Comparison of ENCODE assay signal across 12 cellular contexts in the genomic region with DNA sequence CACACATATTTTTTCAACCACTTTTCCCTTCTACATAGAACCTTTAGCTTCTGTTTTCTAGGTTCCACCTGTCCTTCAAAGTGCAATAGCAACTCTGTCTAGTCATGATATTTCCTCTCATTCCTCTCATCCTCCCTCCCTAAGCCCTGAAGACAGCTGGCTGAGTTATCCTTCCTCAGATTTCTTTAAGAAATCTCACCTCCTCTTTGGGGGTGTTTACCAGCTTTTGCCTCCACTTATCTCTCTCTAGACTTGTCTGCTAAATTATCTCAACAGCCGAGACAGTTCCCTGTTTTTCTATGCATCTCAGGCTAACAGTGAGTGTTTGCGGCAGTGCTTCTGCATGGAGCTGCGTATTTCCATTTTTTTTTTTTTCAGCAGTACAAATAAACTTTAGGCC. TPM values are rescaled to one million over a fixed set of nuclear protein-coding genes. Genes with fewer than 3 reads are reported as not detected.
DNase-seq lines count a peak whose midpoint lies in the region; ATAC-seq and TF ChIP-seq lines count a peak whose summit lies in the region.
"Had no signal": no experiment of that assay in that cellular context is flagged by ENCODE, and none has a peak within 500 bp of the region (broad histone marks: within the 10 kb centered on the region; RNA-seq: fewer than 3 reads in every experiment).

No MANE protein-coding gene starts in this region.

- no peaks in the 10 kb centered on the region for H3K4me1 Mint-ChIP-seq in activated naive CD4-positive, alpha-beta T cell treated with anti-CD3 and anti-CD28 coated beads, Interleukin-2, amount 10 ng/mL, durations not matched to agents 7 days and 5 days
- H3K4me1 Mint-ChIP-seq in activated T-helper 1 cell treated with anti-CD3 and anti-CD28 coated beads, Interleukin-12 subunit alpha, Interleukin-12 subunit beta, Interleukin-2, Interleukin-4 antibody, amounts not matched to agents 30 ng/mL and 10 ng/mL and 1 ng/mL, durations not matched to agents 14 hours and 24 hours and 36 hours (ENCODE audit: low read depth), result peaks cover 26% of the 10 kb centered on the region

- H3K9me3 ChIP-seq in IMR-90 (ENCODE audit: control insufficient read depth, insufficient read depth, low read length), result no peaks in the 10 kb centered on the region
- no peaks in the 10 kb centered on the region for H3K9me3 ChIP-seq in osteoblast (ENCODE audit: low read depth, low read length)
- H3K9me3 ChIP-seq: spleen had no signal

- H3K79me2 ChIP-seq in osteoblast (ENCODE audit: insufficient read depth, low read length), result no peaks in the 10 kb centered on the region

- H4K8ac ChIP-seq in IMR-90 (ENCODE audit: low read depth in 2 of 2, low read length in 2 of 2), result 0 out of 4 replicates have a peak overlapping the region, but pooled peaks of 1 of the 2 experiments have one; percentile 48

- H3K23ac ChIP-seq in IMR-90 (ENCODE audit: low read depth, low read length), result no peak overlapping the region; the same call in 1 of the 2 replicates

- no peak for TF ChIP-seq CTCF in IMR-90 (conservative IDR thresholded peaks at IDR 0.05; ENCODE audit: low read depth, low read length)
- no peak for TF ChIP-seq CTCF in osteoblast (IDR thresholded peaks at IDR 0.05; ENCODE audit: extremely low read depth, low read depth, low read length)

- DNase-seq in activated naive CD4-positive, alpha-beta T cell treated with anti-CD3 and anti-CD28 coated beads, Interleukin-2, amount 10 ng/mL, durations not matched to agents 7 days and 5 days, result no peak
- DNase-seq in activated naive CD4-positive, alpha-beta T cell treated with Interleukin-2 at 50 U/mL for 16 hours, result no peak
- DNase-seq in IMR-90, result no peak
- no peak for DNase-seq in activated T-helper 1 cell treated with anti-CD3 and anti-CD28 coated beads, Interleukin-12 subunit alpha, Interleukin-12 subunit beta, Interleukin-2, Interleukin-4 antibody, amounts not matched to agents 30 ng/mL and 10 ng/mL and 1 ng/mL, durations not matched to agents 14 hours and 24 hours and 36 hours (ENCODE audit: low spot score)
- no peak for DNase-seq in osteoblast (ENCODE audit: insufficient read length, low spot score, missing footprints)
- DNase-seq in NCI-H1930 (lab: John Stamatoyannopoulos, UW), result no peak
- no peak for DNase-seq in mucosa of gallbladder (ENCODE audit: low spot score)
- DNase-seq: activated effector memory CD4-positive, alpha-beta T cell treated with Interleukin-2 at 50 U/mL for 16 hours; NCI-H1417 treated with DMSO at 0.1 percent for 48 hours; spleen had no signal

- peaks cover 3% of the 10 kb centered on the region for H3K27me3 Mint-ChIP-seq in activated naive CD4-positive, alpha-beta T cell treated with anti-CD3 and anti-CD28 coated beads, Interleukin-2, amount 10 ng/mL, durations not matched to agents 7 days and 5 days
- H3K27me3 Mint-ChIP-seq in activated T-helper 1 cell treated with anti-CD3 and anti-CD28 coated beads, Interleukin-12 subunit alpha, Interleukin-12 subunit beta, Interleukin-2, Interleukin-4 antibody, amounts not matched to agents 30 ng/mL and 10 ng/mL and 1 ng/mL, durations not matched to agents 14 hours and 24 hours and 36 hours (ENCODE audit: insufficient read depth), result peaks cover 8% of the 10 kb centered on the region

- POLR2A ChIA-PET in IMR-90 (lab: Charles Lee; ENCODE audit: unreplicated experiment), result no interaction called here

- H3K4me2 ChIP-seq in IMR-90 (ENCODE audit: low read depth, low read length) (no peak overlapping the region; the same call in 1 of the 2 replicates), osteoblast (ENCODE audit: insufficient read depth, low read length) (peak overlapping the region; percentile 73)

- no peak overlapping the region for H3K27ac ChIP-seq in IMR-90 (ENCODE audit: insufficient read depth, low read length)
- H3K27ac ChIP-seq in osteoblast (ENCODE audit: low read depth, low read length), result peak overlapping the region; percentile 42
- H3K27ac ChIP-seq: SK-N-MC had no signal

- no peak overlapping the region for H3K56ac ChIP-seq in IMR-90 (ENCODE audit: extremely low read depth, insufficient read depth, low read length)

- H4K5ac ChIP-seq in IMR-90 (ENCODE audit: low read depth, low read length), result peak overlapping the region; percentile 39; the same call in 1 of the 2 replicates

- no peak overlapping the region; the same call in 2 of the 3 replicates for H2BK15ac ChIP-seq in IMR-90 (ENCODE audit: low read depth, low read length)

- no peak overlapping the region for H3K4me3 ChIP-seq in IMR-90 (ENCODE audit: insufficient read depth, low read depth, low read length)
- no peak overlapping the region for H3K4me3 ChIP-seq in osteoblast (ENCODE audit: insufficient read depth, low read length)
- H3K4me3 ChIP-seq: SK-N-MC had no signal

- H4K20me1 ChIP-seq in IMR-90 (ENCODE audit: insufficient read depth, low read length), result no peaks in the 10 kb centered on the region
- no peaks in the 10 kb centered on the region for H4K20me1 ChIP-seq in osteoblast (ENCODE audit: insufficient read depth, low read length)

- no peak overlapping the region for H3K14ac ChIP-seq in IMR-90 (replicated peaks; ENCODE audit: low read depth, low read length)

- H2AK9ac ChIP-seq in IMR-90 (replicated peaks; ENCODE audit: low read depth, low read length, poor library complexity), result no peak overlapping the region

- dilution Hi-C loops in IMR-90 (cut with HindIII; ENCODE audit: low sequenced_read_pairs, unreplicated experiment), result no loop called here

- H3K9me1 ChIP-seq in IMR-90 (ENCODE audit: insufficient read depth, low read length), result no peaks in the 10 kb centered on the region

- TF ChIP-seq RAD21 in IMR-90 (IDR thresholded peaks at IDR 0.05; ENCODE audit: low read length), result no peak

- no peaks in the 10 kb centered on the region for H3K27me3 ChIP-seq in IMR-90 (ENCODE audit: control insufficient read depth, insufficient read depth, low read length)
- H3K27me3 ChIP-seq in osteoblast (ENCODE audit: insufficient read depth, low read length), result no peaks in the 10 kb centered on the region

- H3K27ac Mint-ChIP-seq in activated naive CD4-positive, alpha-beta T cell treated with anti-CD3 and anti-CD28 coated beads, Interleukin-2, amount 10 ng/mL, durations not matched to agents 7 days and 5 days, result no peak overlapping the region
- peak overlapping the region; percentile 76 for H3K27ac Mint-ChIP-seq in activated T-helper 1 cell treated with anti-CD3 and anti-CD28 coated beads, Interleukin-12 subunit alpha, Interleukin-12 subunit beta, Interleukin-2, Interleukin-4 antibody, amounts not matched to agents 30 ng/mL and 10 ng/mL and 1 ng/mL, durations not matched to agents 14 hours and 24 hours and 36 hours

- no TSS peak for BruUV-seq in IMR-90 (replicated peaks; lab: Mats Ljungman, UMichigan)

- no peak overlapping the region; the same call in 1 of the 2 replicates for H4K91ac ChIP-seq in IMR-90 (ENCODE audit: insufficient read depth, low read depth, low read length)

- H3K4me3 Mint-ChIP-seq in activated naive CD4-positive, alpha-beta T cell treated with anti-CD3 and anti-CD28 coated beads, Interleukin-2, amount 10 ng/mL, durations not matched to agents 7 days and 5 days, result peak overlapping the region; percentile 4
- peak overlapping the region; percentile 5 for H3K4me3 Mint-ChIP-seq in activated T-helper 1 cell treated with anti-CD3 and anti-CD28 coated beads, Interleukin-12 subunit alpha, Interleukin-12 subunit beta, Interleukin-2, Interleukin-4 antibody, amounts not matched to agents 30 ng/mL and 10 ng/mL and 1 ng/mL, durations not matched to agents 14 hours and 24 hours and 36 hours

- no peak overlapping the region for H2BK120ac ChIP-seq in IMR-90 (ENCODE audit: low read depth, low read length)

- in situ Hi-C loops in IMR-90 (cut with MboI; ENCODE audit: low sequenced_read_pairs), result loop anchor here (25.0 kb wide), 1 partner anchor 1179 kb away; no protein-coding TSS in a partner anchor

- WGBS in IMR-90 (ENCODE audit: extremely low coverage in 2 of 2, insufficient read length in 1 of 2), 2 experiments, result no CpG with 5 or more reads among the region's 3 CpGs

- H2BK5ac ChIP-seq in IMR-90 (ENCODE audit: low read depth, low read length, poor library complexity, severe bottlenecking), result no peak overlapping the region

- no peak overlapping the region for H3K18ac ChIP-seq in IMR-90 (ENCODE audit: low read depth, low read length)

- no peak for ATAC-seq in IMR-90 (ENCODE audit: low read depth)
- no peak for ATAC-seq in HG02588 (IDR thresholded peaks at IDR 0.05; ENCODE audit: unreplicated experiment)

- H3K36me3 ChIP-seq in IMR-90 (ENCODE audit: control insufficient read depth, insufficient read depth, low read length) (no peaks in the 10 kb centered on the region), osteoblast (ENCODE audit: insufficient read depth, low read length) (no peaks in the 10 kb centered on the region)
- H3K36me3 ChIP-seq: spleen had no signal

- intact Hi-C loops in IMR-90 (cut with micrococcal nuclease), result no loop called here
- intact Hi-C loops in activated T-helper 1 cell treated with anti-CD3 and anti-CD28 coated beads, Interleukin-12 subunit alpha, Interleukin-12 subunit beta, Interleukin-2, Interleukin-4 antibody, amounts not matched to agents 30 ng/mL and 10 ng/mL and 1 ng/mL, durations not matched to agents 14 hours and 24 hours and 36 hours (cut with micrococcal nuclease), result loop anchor here (2.0 to 5.0 kb wide), 9 partner anchors 294 to 1756 kb away; no protein-coding TSS in a partner anchor

- no peak overlapping the region for H2BK20ac ChIP-seq in IMR-90 (ENCODE audit: low read depth, low read length)

- no peak for TF ChIP-seq POLR2A in IMR-90 (IDR thresholded peaks at IDR 0.05; ENCODE audit: low read depth, low read length)

- H2AFZ ChIP-seq in IMR-90 (replicated peaks; ENCODE audit: low read length, poor library complexity) (no peak overlapping the region), osteoblast (ENCODE audit: low read length) (peak overlapping the region; percentile 86)

- peak overlapping the region; percentile 39 for H2AK5ac ChIP-seq in IMR-90 (ENCODE audit: low read depth, low read length)

- CTCF ChIA-PET in activated naive CD4-positive, alpha-beta T cell treated with anti-CD3 and anti-CD28 coated beads, Interleukin-2, amount 10 ng/mL, durations not matched to agents 7 days and 5 days (lab: Charles Lee), result interaction anchor here (0.7 to 1.7 kb wide), 10 partner anchors 21 to 1188 kb away, joined by 3 to 10 read pairs (median 4); partner anchors contain the start of genes KCTD16 and YIPF5
- CTCF ChIA-PET in IMR-90 (lab: Yijun Ruan, JAX), result interaction anchor here (0.6 to 0.7 kb wide), 3 partner anchors 25 to 82 kb away, joined by 3 to 4 read pairs (median 3); no protein-coding TSS in a partner anchor

- no peak overlapping the region for H3K4ac ChIP-seq in IMR-90 (ENCODE audit: low read depth, low read length)

- H3K9ac ChIP-seq in IMR-90 (ENCODE audit: low read depth, low read length), result no peak overlapping the region

- no peaks in the 10 kb centered on the region for H3K36me3 Mint-ChIP-seq in activated naive CD4-positive, alpha-beta T cell treated with anti-CD3 and anti-CD28 coated beads, Interleukin-2, amount 10 ng/mL, durations not matched to agents 7 days and 5 days
- no peaks in the 10 kb centered on the region for H3K36me3 Mint-ChIP-seq in activated T-helper 1 cell treated with anti-CD3 and anti-CD28 coated beads, Interleukin-12 subunit alpha, Interleukin-12 subunit beta, Interleukin-2, Interleukin-4 antibody, amounts not matched to agents 30 ng/mL and 10 ng/mL and 1 ng/mL, durations not matched to agents 14 hours and 24 hours and 36 hours (ENCODE audit: low read depth)

- H3K9me3 Mint-ChIP-seq in activated naive CD4-positive, alpha-beta T cell treated with anti-CD3 and anti-CD28 coated beads, Interleukin-2, amount 10 ng/mL, durations not matched to agents 7 days and 5 days, result no peaks in the 10 kb centered on the region
- H3K9me3 Mint-ChIP-seq in activated T-helper 1 cell treated with anti-CD3 and anti-CD28 coated beads, Interleukin-12 subunit alpha, Interleukin-12 subunit beta, Interleukin-2, Interleukin-4 antibody, amounts not matched to agents 30 ng/mL and 10 ng/mL and 1 ng/mL, durations not matched to agents 14 hours and 24 hours and 36 hours, result no peaks in the 10 kb centered on the region

- no peaks in the 10 kb centered on the region for H3K79me1 ChIP-seq in IMR-90 (ENCODE audit: low read depth in 1 of 2, low read length in 2 of 2)

- H3K4me1 ChIP-seq in IMR-90 (ENCODE audit: control insufficient read depth, insufficient read depth, low read length), result peaks cover 12% of the 10 kb centered on the region
- H3K4me1 ChIP-seq in osteoblast (ENCODE audit: insufficient read depth, low read length), result peaks cover 47% of the 10 kb centered on the region

RNA-seq across cellular contexts. Expression of gene KCTD16, which starts 20.8 kb away (rescaled TPM):
- 1.1 and 1.4 TPM in 2 replicates for total RNA-seq in IMR-90 (2012; rRNA removed)
- polyA plus RNA-seq in IMR-90 (2012; rRNA removed), result 0.40 and 0.43 TPM in 2 replicates
- 0.14 and 0.21 TPM in 2 replicates for polyA plus RNA-seq in IMR-90 (2012; cell fraction: cytosol; rRNA removed)
- 0.16 and 0.54 TPM in 2 replicates for polyA plus RNA-seq in IMR-90 (2012; cell fraction: nucleus; rRNA removed; ENCODE audit: low replicate concordance)
- total RNA-seq in activated T-helper 1 cell treated with anti-CD3 and anti-CD28 coated beads, Interleukin-12 subunit alpha, Interleukin-12 subunit beta, Interleukin-2, Interleukin-4 antibody, amounts not matched to agents 30 ng/mL and 10 ng/mL and 1 ng/mL, durations not matched to agents 14 hours and 24 hours and 36 hours, result not detected in 2 replicates
- 1.5 and 3.6 TPM in 2 replicates for total RNA-seq in osteoblast
- total RNA-seq in mucosa of gallbladder, result 0.35 TPM

RNA-seq across cellular contexts. Expression of gene YIPF5, which starts 21.0 kb away (rescaled TPM):
- total RNA-seq in IMR-90 (2012; rRNA removed), result 172 and 192 TPM in 2 replicates
- polyA plus RNA-seq in IMR-90 (2012; rRNA removed), result 60.0 and 64.4 TPM in 2 replicates
- polyA plus RNA-seq in IMR-90 (2012; cell fraction: cytosol; rRNA removed), result 18.6 and 23.5 TPM in 2 replicates
- 7.8 and 42.5 TPM in 2 replicates for polyA plus RNA-seq in IMR-90 (2012; cell fraction: nucleus; rRNA removed; ENCODE audit: low replicate concordance)
- 34.2 and 37.9 TPM in 2 replicates for total RNA-seq in activated T-helper 1 cell treated with anti-CD3 and anti-CD28 coated beads, Interleukin-12 subunit alpha, Interleukin-12 subunit beta, Interleukin-2, Interleukin-4 antibody, amounts not matched to agents 30 ng/mL and 10 ng/mL and 1 ng/mL, durations not matched to agents 14 hours and 24 hours and 36 hours
- 99.5 and 111 TPM in 2 replicates for total RNA-seq in osteoblast
- total RNA-seq in mucosa of gallbladder, result 48.6 TPM
